Comparison of ENCODE assay signal across 8 cellular contexts in the genomic region with DNA sequence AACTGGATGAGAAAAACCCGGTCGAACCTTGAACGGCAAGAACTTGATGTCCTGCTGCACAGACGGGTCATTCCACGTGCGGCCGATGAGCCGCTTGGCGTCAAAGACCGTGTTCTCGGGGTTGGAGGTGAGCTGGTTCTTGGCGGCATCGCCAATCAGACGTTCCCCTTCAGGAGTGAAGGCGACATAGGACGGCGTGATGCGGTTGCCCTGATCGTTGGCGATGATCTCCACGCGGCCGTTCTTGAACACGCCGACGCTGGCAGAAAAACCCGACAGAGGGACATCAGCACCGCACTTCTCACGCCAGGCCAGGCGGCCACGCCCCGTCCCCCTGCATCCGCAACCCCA. TPM values are rescaled to one million over a fixed set of nuclear protein-coding genes. Genes with fewer than 3 reads are reported as not detected.
A peak's percentile ranks its signal among the peaks of the same experiment; 100 is the strongest.
DNase-seq lines count a peak whose midpoint lies in the region; ATAC-seq and TF ChIP-seq lines count a peak whose summit lies in the region.

No MANE protein-coding gene starts in this region.

- peak overlapping the region; percentile 98 for H3K4me3 ChIP-seq in fibroblast of mammary gland (ENCODE audit: control insufficient read depth, low read depth, low read length)

- DNase-seq in A172 (ENCODE audit: low spot score) = peak; percentile 43
- peak; percentile 16 for DNase-seq in activated CD4-positive, alpha-beta T cell treated with anti-CD3 and anti-CD28 coated beads, Interleukin-2, amount 50 U/mL, for 4 hours
- DNase-seq in fibroblast of mammary gland (ENCODE audit: low read depth) = peak; percentile 44
- DNase-seq in omental fat pad (ENCODE audit: low spot score) = no peak
- no peak for DNase-seq in T1000 (lab: John Stamatoyannopoulos, UW)
- no peak for DNase-seq in NCI-H1048 (lab: John Stamatoyannopoulos, UW)

- TF ChIP-seq CTCF in fibroblast of mammary gland (conservative IDR thresholded peaks at IDR 0.05; ENCODE audit: control insufficient read depth, insufficient read depth, low read depth, low read length) (no peak), omental fat pad (IDR thresholded peaks at IDR 0.05) (no peak)

- peak; percentile 0 for ATAC-seq in GM18502 (IDR thresholded peaks at IDR 0.05; ENCODE audit: poor library complexity, unreplicated experiment)
- peak; percentile 5 for ATAC-seq in HG03521 (IDR thresholded peaks at IDR 0.05; ENCODE audit: unreplicated experiment)
- peak; percentile 7 for ATAC-seq in omental fat pad (ENCODE audit: low FRiP score)

RNA-seq across cellular contexts. Expression of gene HSPA5, which starts 0.5 kb away (rescaled TPM):
- 77.5 and 93.5 TPM in 2 replicates for total RNA-seq in A172 (2014; rRNA removed; shearing (Covaris generic))
- 100 to 1,000 TPM in 3 of 4 donors, 10 to 100 TPM in 1; 78.5 to 254 (median 168) TPM for total RNA-seq in omental fat pad

RNA-seq across cellular contexts. Expression of gene GAPVD1, which starts 21.0 kb away (rescaled TPM):
- total RNA-seq in A172 (2014; rRNA removed; shearing (Covaris generic)) = 46.3 and 58.8 TPM in 2 replicates
- 100 to 1,000 TPM in 1 of 4 donors, 10 to 100 TPM in 3; 44.0 to 124 (median 67.9) TPM for total RNA-seq in omental fat pad

RNA-seq across cellular contexts. Expression of gene RABEPK, which starts 40.3 kb away (rescaled TPM):
- total RNA-seq in A172 (2014; rRNA removed; shearing (Covaris generic)) = 32.2 and 41.7 TPM in 2 replicates
- total RNA-seq in omental fat pad = 10 to 100 TPM; 12.6 to 19.9 (median 13.4) TPM

RNA-seq across cellular contexts. Expression of gene PPP6C, which starts 51.0 kb away (rescaled TPM):
- total RNA-seq in A172 (2014; rRNA removed; shearing (Covaris generic)) = 86.9 and 92.2 TPM in 2 replicates
- total RNA-seq in omental fat pad = 10 to 100 TPM; 32.6 to 43.2 (median 36.4) TPM

Comparison
In these comparisons a context has a peak if more than half of its experiments do, and no peak if none do; other contexts are left out.
1. DNase-seq: peak in A172 (single experiment), activated CD4-positive, alpha-beta T cell treated with anti-CD3 and anti-CD28 coated beads, Interleukin-2, amount 50 U/mL, for 4 hours (2 of 2) and fibroblast of mammary gland (single experiment); none in omental fat pad (single experiment), T1000 (single experiment) and NCI-H1048 (single experiment).
2. Peak in every context shown above with its lines, with median percentiles within 50 percentile points of each other: ATAC-seq.